In genomic region chr3:167668651-167669050, GRCh38 we compare ENCODE assay signal across 1 cellular context.
TF ChIP-seq lines count a peak whose summit lies in the region.

No MANE protein-coding gene starts in this region.

TF ChIP-seq in K562, 482 proteins besides CTCF, POLR2A, EP300 and RAD21 (continued from another document and continues in another):
- TF ChIP-seq TOE1 (IDR thresholded peaks at IDR 0.05; ENCODE audit: borderline replicate concordance) = no peak
- TF ChIP-seq TOE1 (CRISPR knock-in tag; IDR thresholded peaks at IDR 0.05; ENCODE audit: borderline replicate concordance, low read depth) = no peak
- TF ChIP-seq CBFA2T2 (conservative IDR thresholded peaks at IDR 0.05) = 0 out of 2 replicates have a peak, but pooled peaks have one; percentile 24
- TF ChIP-seq SAFB2 (IDR thresholded peaks at IDR 0.05; ENCODE audit: borderline replicate concordance, low read depth, low read length, severe bottlenecking) = no peak
- no peak for TF ChIP-seq ZBTB5 (IDR thresholded peaks at IDR 0.05)
- TF ChIP-seq RCOR1 (IDR thresholded peaks at IDR 0.05; ENCODE audit: borderline replicate concordance in 1 of 2, low read depth in 2 of 2, low read length in 2 of 2) = peak in 1 of 2 experiments; percentile 45; a peak in 1 of 4 replicates
- TF ChIP-seq SMAD3 (CRISPR knock-in tag; conservative IDR thresholded peaks at IDR 0.05) = no peak
- TF ChIP-seq CHD2 (IDR thresholded peaks at IDR 0.05; ENCODE audit: low read depth, low read length) = no peak
- TF ChIP-seq OTX1 (CRISPR knock-in tag; IDR thresholded peaks at IDR 0.05) = no peak
- no peak for TF ChIP-seq GATAD2B (IDR thresholded peaks at IDR 0.05; ENCODE audit: borderline replicate concordance)
- peak; percentile 43; the same call in 1 of the 2 replicates for TF ChIP-seq TEAD4 (IDR thresholded peaks at IDR 0.05; ENCODE audit: low read length)
- no peak for TF ChIP-seq TEAD4 (CRISPR knock-in tag; IDR thresholded peaks at IDR 0.05; ENCODE audit: borderline replicate concordance)
- TF ChIP-seq ZNF12 (CRISPR knock-in tag; IDR thresholded peaks at IDR 0.05) = no peak
- TF ChIP-seq POLR2G (IDR thresholded peaks at IDR 0.05; ENCODE audit: low read depth, low read length) = 0 out of 2 replicates have a peak, but pooled peaks have one; percentile 22
- no peak for TF ChIP-seq ZNF41 (CRISPR knock-in tag; conservative IDR thresholded peaks at IDR 0.05)
- no peak for TF ChIP-seq CUX1 (CRISPR knock-in tag; IDR thresholded peaks at IDR 0.05)
- TF ChIP-seq SAFB (IDR thresholded peaks at IDR 0.05; ENCODE audit: borderline replicate concordance, low read depth, low read length) = no peak
- TF ChIP-seq NEUROD1 (IDR thresholded peaks at IDR 0.05; ENCODE audit: borderline replicate concordance, low read depth, low read length, partially characterized antibody) = no peak
- TF ChIP-seq MED1 (CRISPR knock-in tag; IDR thresholded peaks at IDR 0.05; ENCODE audit: borderline replicate concordance) = no peak
- TF ChIP-seq UBTF (IDR thresholded peaks at IDR 0.05; ENCODE audit: borderline replicate concordance in 1 of 2, low read depth in 2 of 2, low read length in 2 of 2) = no peak
- no peak for TF ChIP-seq MLX (CRISPR knock-in tag; conservative IDR thresholded peaks at IDR 0.05)
- 0 out of 2 replicates have a peak, but pooled peaks have one; percentile 9 for TF ChIP-seq ARID1B (IDR thresholded peaks at IDR 0.05)
- peak; percentile 35 to 40; a peak in 2 of 4 replicates for TF ChIP-seq KDM1A (IDR thresholded peaks at IDR 0.05)
- TF ChIP-seq ZNF175 (CRISPR knock-in tag; IDR thresholded peaks at IDR 0.05; ENCODE audit: low read depth) = no peak
- no peak for TF ChIP-seq GTF2F1 (IDR thresholded peaks at IDR 0.05; ENCODE audit: low read depth, low read length)
- TF ChIP-seq EZH2 (IDR thresholded peaks at IDR 0.05; ENCODE audit: borderline replicate concordance, low read depth, low read length) = no peak
- TF ChIP-seq ZNF707 (CRISPR knock-in tag; conservative IDR thresholded peaks at IDR 0.05) = no peak
- TF ChIP-seq ZBED1 (IDR thresholded peaks at IDR 0.05) = no peak
- TF ChIP-seq RBBP5 (IDR thresholded peaks at IDR 0.05; ENCODE audit: borderline replicate concordance, insufficient read depth, low read length, poor library complexity, severe bottlenecking) = no peak
- TF ChIP-seq ATF7 (IDR thresholded peaks at IDR 0.05) = no peak
- no peak for TF ChIP-seq STAT5A (IDR thresholded peaks at IDR 0.05; ENCODE audit: borderline replicate concordance, low read length)
- TF ChIP-seq SNAPC5 (CRISPR knock-in tag; IDR thresholded peaks at IDR 0.05) = no peak
- TF ChIP-seq ELK3 (CRISPR knock-in tag; IDR thresholded peaks at IDR 0.05) = no peak
- no peak for TF ChIP-seq NFIC (IDR thresholded peaks at IDR 0.05)
- TF ChIP-seq NFE2L1 (tag; IDR thresholded peaks at IDR 0.05; ENCODE audit: borderline replicate concordance, low read depth) = no peak
- no peak for TF ChIP-seq ZFP91 (CRISPR knock-in tag; IDR thresholded peaks at IDR 0.05)
- no peak for TF ChIP-seq PCBP1 (IDR thresholded peaks at IDR 0.05; ENCODE audit: low read depth, low read length, poor library complexity, severe bottlenecking)
- peak; percentile 54 for TF ChIP-seq TAL1 (IDR thresholded peaks at IDR 0.05)
- no peak for TF ChIP-seq SIN3B (IDR thresholded peaks at IDR 0.05; ENCODE audit: low read depth)
- peak; percentile 64 for TF ChIP-seq CBFA2T3 (IDR thresholded peaks at IDR 0.05)
- no peak for TF ChIP-seq THRA (IDR thresholded peaks at IDR 0.05)
- no peak for TF ChIP-seq SMARCB1 (IDR thresholded peaks at IDR 0.05; ENCODE audit: insufficient read length, low read depth)
- no peak for TF ChIP-seq AFF1 (IDR thresholded peaks at IDR 0.05; ENCODE audit: low read depth in 1 of 2, partially characterized antibody in 2 of 2)
- no peak for TF ChIP-seq HNRNPK (IDR thresholded peaks at IDR 0.05; ENCODE audit: low read depth, low read length, poor library complexity, severe bottlenecking)
